Comparison of ENCODE assay signal across 9 cellular contexts in the genomic region with DNA sequence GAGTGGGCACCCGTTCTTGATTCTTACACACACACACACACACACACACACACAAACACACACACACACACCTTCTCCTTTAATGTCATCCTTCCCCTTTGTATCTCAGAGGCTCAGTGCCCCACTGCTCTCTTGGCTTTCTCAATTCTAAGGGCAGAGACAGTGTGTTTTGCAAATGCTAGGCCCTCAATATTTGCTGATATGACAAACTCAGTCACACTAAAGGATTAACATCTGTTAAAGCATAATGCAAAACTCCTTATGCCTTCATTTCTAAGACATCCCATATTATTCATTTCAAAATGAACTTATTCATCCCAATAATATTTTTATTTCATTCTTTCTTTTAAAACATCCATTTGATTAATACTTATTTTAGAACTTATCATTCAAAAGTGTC. TPM values are rescaled to one million over a fixed set of nuclear protein-coding genes. Genes with fewer than 3 reads are reported as not detected.
"Had no signal": no experiment of that assay in that cellular context is flagged by ENCODE, and none has a peak within 500 bp of the region (broad histone marks: within the 10 kb centered on the region; RNA-seq: fewer than 3 reads in every experiment).

No MANE protein-coding gene starts in this region.

- FAIRE-seq: H1, H54 had no signal

- H3K36me3 Mint-ChIP-seq: IgD-negative memory B cell had no signal

- H3K4me3 ChIP-seq: GM23338 had no signal

- H3K27ac Mint-ChIP-seq: GM23338, H9, HFFc6, IgD-negative memory B cell had no signal

- DNase-seq: H9, HCEC 1CT, HFFc6, KG1 had no signal

- H3K4me3 Mint-ChIP-seq: GM23338, H9, HFFc6, IgD-negative memory B cell had no signal

- ATAC-seq: GM23338 had no signal

- H3K27ac ChIP-seq: HL-60 had no signal

- H2AFZ ChIP-seq: GM23338 had no signal

- H3K9me3 Mint-ChIP-seq: GM23338, H9, HFFc6, IgD-negative memory B cell had no signal

- H3K4me2 ChIP-seq: GM23338 had no signal

- H3K4me1 Mint-ChIP-seq: GM23338, H9, IgD-negative memory B cell had no signal

RNA-seq across cellular contexts. Expression of a gene that starts 8.9 kb away (rescaled TPM):
- total RNA-seq: H9 had no signal
- polyA plus RNA-seq: IgD-negative memory B cell had no signal
